Comparison of ENCODE assay signal across 10 cellular contexts in genomic region chr3:69282191-69282590, GRCh38.
A peak's percentile ranks its signal among the peaks of the same experiment; 100 is the strongest.
DNase-seq lines count a peak whose midpoint lies in the region; ATAC-seq and TF ChIP-seq lines count a peak whose summit lies in the region.
"Had no signal": no experiment of that assay in that cellular context is flagged by ENCODE, and none has a peak within 500 bp of the region (broad histone marks: within the 10 kb centered on the region; RNA-seq: fewer than 3 reads in every experiment).

No MANE protein-coding gene starts in this region.

- no peak overlapping the region for H3K27ac Mint-ChIP-seq in activated T-helper 17 cell treated with anti-CD3 and anti-CD28 coated beads, Interleukin-2, amount 50 U/mL, for 72 hours
- H3K27ac Mint-ChIP-seq in neural crest cell (ENCODE audit: unreplicated experiment): peak overlapping the region; percentile 64

- peak; percentile 98 for ATAC-seq in activated T-helper 17 cell treated with anti-CD3 and anti-CD28 coated beads, Interleukin-2, amount 50 U/mL, for 72 hours (replicated peaks)
- ATAC-seq in GM18909 (IDR thresholded peaks at IDR 0.05; ENCODE audit: poor library complexity, unreplicated experiment): no peak

- DNase-seq in activated CD4-positive, CD25-positive, alpha-beta regulatory T cell treated with anti-CD3 and anti-CD28 coated beads, Interleukin-2, amount 50 U/mL, for 16 hours (ENCODE audit: low read depth, low spot score): peak; percentile 28
- DNase-seq in activated CD4-positive, CD25-positive, alpha-beta regulatory T cell treated with anti-CD3 and anti-CD28 coated beads, Interleukin-2, amount 50 U/mL, for 72 hours: no peak
- DNase-seq in neural crest cell (ENCODE audit: low read depth, low spot score) (no peak), DMS 273 treated with DMSO at 0.1 percent for 48 hours (lab: John Stamatoyannopoulos, UW) (no peak), kidney glomerular epithelial cell (lab: John Stamatoyannopoulos, UW) (no peak)
- DNase-seq in stimulated activated CD8-positive, alpha-beta memory T cell treated with anti-CD3 and anti-CD28 coated beads, Interleukin-7, amount 100 ng/mL, for 48 hours (ENCODE audit: extremely low read depth in 1 of 2, low read depth in 1 of 2): peak; percentile 58 to 78
- DNase-seq: aorta, heart right ventricle had no signal

- no peaks in the 10 kb centered on the region for H3K36me3 Mint-ChIP-seq in activated T-helper 17 cell treated with anti-CD3 and anti-CD28 coated beads, Interleukin-2, amount 50 U/mL, for 72 hours (ENCODE audit: low read depth)
- peaks cover 2% of the 10 kb centered on the region for H3K36me3 Mint-ChIP-seq in neural crest cell (ENCODE audit: low read depth)

- H3K27me3 Mint-ChIP-seq in activated T-helper 17 cell treated with anti-CD3 and anti-CD28 coated beads, Interleukin-2, amount 50 U/mL, for 72 hours: peaks cover 8% of the 10 kb centered on the region
- no peaks in the 10 kb centered on the region for H3K27me3 Mint-ChIP-seq in neural crest cell (ENCODE audit: low read depth)

- H3K4me1 Mint-ChIP-seq in activated T-helper 17 cell treated with anti-CD3 and anti-CD28 coated beads, Interleukin-2, amount 50 U/mL, for 72 hours: peaks cover 5% of the 10 kb centered on the region
- H3K4me1 Mint-ChIP-seq in neural crest cell: peaks cover 21% of the 10 kb centered on the region

- H3K9me3 Mint-ChIP-seq in activated T-helper 17 cell treated with anti-CD3 and anti-CD28 coated beads, Interleukin-2, amount 50 U/mL, for 72 hours: no peaks in the 10 kb centered on the region
- H3K9me3 Mint-ChIP-seq in neural crest cell: no peaks in the 10 kb centered on the region

- H3K4me3 Mint-ChIP-seq in activated T-helper 17 cell treated with anti-CD3 and anti-CD28 coated beads, Interleukin-2, amount 50 U/mL, for 72 hours: peak overlapping the region; percentile 7
- no peak overlapping the region for H3K4me3 Mint-ChIP-seq in neural crest cell

- no peak for TF ChIP-seq CTCF in neural crest cell (conservative IDR thresholded peaks at IDR 0.05)

Comparison
In these comparisons a context has a peak if more than half of its experiments do, and no peak if none do; other contexts are left out.
1. DNase-seq: peak in activated CD4-positive, CD25-positive, alpha-beta regulatory T cell treated with anti-CD3 and anti-CD28 coated beads, Interleukin-2, amount 50 U/mL, for 16 hours (single experiment) and stimulated activated CD8-positive, alpha-beta memory T cell treated with anti-CD3 and anti-CD28 coated beads, Interleukin-7, amount 100 ng/mL, for 48 hours (2 of 2); none in activated CD4-positive, CD25-positive, alpha-beta regulatory T cell treated with anti-CD3 and anti-CD28 coated beads, Interleukin-2, amount 50 U/mL, for 72 hours (single experiment), neural crest cell (single experiment), DMS 273 treated with DMSO at 0.1 percent for 48 hours (single experiment) and kidney glomerular epithelial cell (single experiment).